In genomic region chr5:131947445-131947844, GRCh38 we compare ENCODE assay signal across 1 cellular context.
TF ChIP-seq lines count a peak whose summit lies in the region.

No MANE protein-coding gene starts in this region.

TF ChIP-seq in GM23338, 12 proteins besides CTCF, POLR2A, EP300 and RAD21 (continued from another document):
- TF ChIP-seq ZNF462 (CRISPR knock-in tag; IDR thresholded peaks at IDR 0.05) (no peak), EZH2 (IDR thresholded peaks at IDR 0.05; ENCODE audit: low read depth, unreplicated experiment) (no peak), ZNF114 (CRISPR knock-in tag; IDR thresholded peaks at IDR 0.05) (no peak), CREB1 (CRISPR knock-in tag; IDR thresholded peaks at IDR 0.05; ENCODE audit: low read depth) (no peak)
